Comparison of ENCODE assay signal across 8 cellular contexts in genomic region chr2:100588071-100588786, GRCh38. TPM values are rescaled to one million over a fixed set of nuclear protein-coding genes. Genes with fewer than 3 reads are reported as not detected.
DNase-seq lines count a peak whose midpoint lies in the region; ATAC-seq and TF ChIP-seq lines count a peak whose summit lies in the region.

No MANE protein-coding gene starts in this region.

- no peak overlapping the region for H4K91ac ChIP-seq in H9 (ENCODE audit: insufficient read length, low read depth, low read length)

- H3K27me3 ChIP-seq in HCT116 (ENCODE audit: insufficient read depth, low read length) = no peaks in the 10 kb centered on the region
- H3K27me3 ChIP-seq in H9 (ENCODE audit: insufficient read depth, low read length) = no peaks in the 10 kb centered on the region
- H3K27me3 ChIP-seq in esophagus muscularis mucosa = no peaks in the 10 kb centered on the region

- CTCF ChIA-PET in HCT116 (lab: Charles Lee) = no interaction called here

- no peak for TF ChIP-seq EP300 in esophagus muscularis mucosa (IDR thresholded peaks at IDR 0.05)

- H2BK15ac ChIP-seq in H9 (ENCODE audit: low read depth, low read length) = no peak overlapping the region

- H3K9me3 Mint-ChIP-seq in H9 = peaks cover 0 to 3% of the 10 kb centered on the region in 2 experiments; a peak in 2 of 5 replicates

- no peaks in the 10 kb centered on the region for H3K4me1 Mint-ChIP-seq in H9

- H3K9ac ChIP-seq in HCT116 (ENCODE audit: low read length) (no peak overlapping the region), H9 (ENCODE audit: extremely low read depth, insufficient read length, low read length) (no peak overlapping the region)

- H3K4me2 ChIP-seq in HCT116 (ENCODE audit: low read length) (no peak overlapping the region), H9 (ENCODE audit: insufficient read depth, insufficient read length, low read length) (no peak overlapping the region)

- TF ChIP-seq CTCF in HCT116 (IDR thresholded peaks at IDR 0.05 in 2 of 3, conservative IDR thresholded peaks at IDR 0.05 in 1 of 3; ENCODE audit: borderline replicate concordance in 1 of 3, insufficient read depth in 1 of 3, low read depth in 2 of 3, low read length in 2 of 3) (no peak), fibroblast of villous mesenchyme (IDR thresholded peaks at IDR 0.05; ENCODE audit: insufficient read depth, low read depth, low read length) (no peak), H9 (conservative IDR thresholded peaks at IDR 0.05) (no peak), esophagus muscularis mucosa (IDR thresholded peaks at IDR 0.05) (no peak)

- no peak overlapping the region for H2BK20ac ChIP-seq in H9 (ENCODE audit: low read depth, low read length, poor library complexity, severe bottlenecking)

- no peak for TF ChIP-seq POLR2A in HCT116 (IDR thresholded peaks at IDR 0.05; ENCODE audit: borderline replicate concordance, extremely low read depth, insufficient read depth, insufficient read length)
- no peak for TF ChIP-seq POLR2A in esophagus muscularis mucosa (IDR thresholded peaks at IDR 0.05; ENCODE audit: low read depth)

- no peak overlapping the region for H2BK12ac ChIP-seq in H9 (ENCODE audit: insufficient read length, low read depth, low read length)

- no peak overlapping the region for H4K5ac ChIP-seq in H9 (ENCODE audit: insufficient read length, low read depth, low read length)

- H2BK5ac ChIP-seq in H9 (ENCODE audit: insufficient read length, low read length) = no peak overlapping the region

- no peaks in the 10 kb centered on the region for H3K23me2 ChIP-seq in H9 (ENCODE audit: insufficient read length, low read depth, low read length, poor library complexity, severe bottlenecking)

- H2AFZ ChIP-seq in HCT116 (ENCODE audit: low read depth, low read length, poor library complexity, severe bottlenecking) = no peak overlapping the region
- H2AFZ ChIP-seq in H9 (ENCODE audit: low read length) = no peak overlapping the region

- RAD21 ChIA-PET in HCT116 (lab: Charles Lee; ENCODE audit: low non-redundant PET in 1 of 2, low total read pairs in 2 of 2, uncharacterized antibody in 2 of 2, unreplicated experiment in 2 of 2) = no interaction called here

- H3K36me3 ChIP-seq in HCT116 (ENCODE audit: control insufficient read depth in 1 of 2, insufficient read depth in 2 of 2, low read length in 2 of 2) (no peaks in the 10 kb centered on the region), esophagus muscularis mucosa (no peaks in the 10 kb centered on the region)

- peaks cover 11% of the 10 kb centered on the region for H3K27me3 Mint-ChIP-seq in H9 (ENCODE audit: low read depth)

- DNase-seq in Daoy (ENCODE audit: low read depth) = peak; percentile 49
- DNase-seq in HCT116 (ENCODE audit: low read depth, low spot score) = no peak
- DNase-seq in SW480 (ENCODE audit: low spot score) = peak; percentile 62
- peak; percentile 90 for DNase-seq in fibroblast of villous mesenchyme (ENCODE audit: low read depth)
- no peak for DNase-seq in OCI-M2 (lab: John Stamatoyannopoulos, UW; ENCODE audit: unreplicated experiment)
- no peak for DNase-seq in H9
- no peak for DNase-seq in NK-92 (lab: John Stamatoyannopoulos, UW; ENCODE audit: unreplicated experiment)
- DNase-seq in esophagus muscularis mucosa (ENCODE audit: extremely low spot score) = no peak

- H4K20me1 ChIP-seq in HCT116 (ENCODE audit: insufficient read depth) (no peaks in the 10 kb centered on the region), H9 (ENCODE audit: control insufficient read depth, insufficient read depth, insufficient read length) (no peaks in the 10 kb centered on the region)

- no peak overlapping the region for H3T11ph ChIP-seq in H9 (ENCODE audit: low read length)

- H3K9me3 ChIP-seq in HCT116 (ENCODE audit: control insufficient read depth in 1 of 2, insufficient read depth in 1 of 2, low read depth in 1 of 2, low read length in 2 of 2) = no peaks in the 10 kb centered on the region
- no peaks in the 10 kb centered on the region for H3K9me3 ChIP-seq in H9 (ENCODE audit: control insufficient read depth, low read depth, low read length)
- H3K9me3 ChIP-seq in esophagus muscularis mucosa = no peaks in the 10 kb centered on the region

- no peak overlapping the region for H3K23ac ChIP-seq in H9 (ENCODE audit: insufficient read length, low read depth, low read length)

- intact Hi-C loops in HCT116 (cut with micrococcal nuclease) (no loop called here), esophagus muscularis mucosa (cut with DNase I) (no loop called here)

- H2AK5ac ChIP-seq in H9 (ENCODE audit: insufficient read length, low read length) = no peak overlapping the region

- no peak for TF ChIP-seq RAD21 in HCT116 (IDR thresholded peaks at IDR 0.05; ENCODE audit: low read depth)

- H2BK120ac ChIP-seq in H9 (ENCODE audit: low read depth, low read length, poor library complexity, severe bottlenecking) = no peak overlapping the region

- H4K8ac ChIP-seq in H9 (replicated peaks; ENCODE audit: insufficient read length, low read depth, low read length) = no peak overlapping the region

- H3K18ac ChIP-seq in H9 (ENCODE audit: insufficient read length, low read depth, low read length) = no peak overlapping the region

- POLR2A ChIA-PET in HCT116 (lab: Charles Lee) = no interaction called here

- no peak overlapping the region for H3K14ac ChIP-seq in H9 (ENCODE audit: insufficient read depth, low read length)

- no peak overlapping the region for H3K4ac ChIP-seq in H9 (ENCODE audit: low read depth, low read length)

- H3K4me3 Mint-ChIP-seq in H9 = no peak overlapping the region

- no peaks in the 10 kb centered on the region for H3K79me1 ChIP-seq in H9 (ENCODE audit: insufficient read depth, low read depth, low read length, poor library complexity, severe bottlenecking)

- H3K9me2 ChIP-seq in HCT116 (ENCODE audit: insufficient read depth) = no peaks in the 10 kb centered on the region

- H3K4me3 ChIP-seq in HCT116 (replicated peaks in 1 of 2; ENCODE audit: low read depth in 1 of 2, low read length in 2 of 2) (no peak overlapping the region), fibroblast of villous mesenchyme (ENCODE audit: low read depth, low read length) (no peak overlapping the region), esophagus muscularis mucosa (no peak overlapping the region)

- no TSS peak for BruUV-seq in HCT116 (replicated peaks; lab: Mats Ljungman, UMichigan)

- H3K79me2 ChIP-seq in HCT116 (ENCODE audit: insufficient read depth, low read length) (no peaks in the 10 kb centered on the region), H9 (ENCODE audit: insufficient read depth, low read length) (no peaks in the 10 kb centered on the region)

- H3K4me1 ChIP-seq in HCT116 (ENCODE audit: control insufficient read depth in 1 of 2, insufficient read depth in 2 of 2, low read length in 2 of 2) (peaks cover 5% of the 10 kb centered on the region in 2 experiments; a peak in 2 of 4 replicates), H9 (ENCODE audit: insufficient read depth, low read length) (no peaks in the 10 kb centered on the region), esophagus muscularis mucosa (no peaks in the 10 kb centered on the region)

- no peak for ATAC-seq in HCT116

- H3K27ac ChIP-seq in HCT116 (ENCODE audit: low read depth, low read length) = no peak overlapping the region
- H3K27ac ChIP-seq in H9 (ENCODE audit: insufficient read length, low read depth, low read length) = no peak overlapping the region
- no peak overlapping the region for H3K27ac ChIP-seq in esophagus muscularis mucosa (replicated peaks in 1 of 4)

- no peaks in the 10 kb centered on the region for H3K36me3 Mint-ChIP-seq in H9 (ENCODE audit: insufficient read depth in 1 of 3, low read depth in 3 of 3)

- no CpG with 5 or more reads among the region's 7 CpGs for WGBS in H9 (ENCODE audit: extremely low coverage, insufficient read length, low lambda C conversion rate)
- WGBS in esophagus muscularis mucosa = 85% methylated on average over 7 of the region's 7 CpGs

- no peak overlapping the region for H3K56ac ChIP-seq in H9 (ENCODE audit: insufficient read length, low read depth, low read length)

- H3K27ac Mint-ChIP-seq in H9 = no peak overlapping the region

TF ChIP-seq in HCT116, 20 proteins besides CTCF, POLR2A, EP300 and RAD21:
- no peak for TF ChIP-seq ZNF274 (IDR thresholded peaks at IDR 0.05; ENCODE audit: low read depth, low read length)
- TF ChIP-seq FOSL1 (IDR thresholded peaks at IDR 0.05; ENCODE audit: low read depth) = peak; percentile 40; the same call in 1 of the 2 replicates
- TF ChIP-seq JUND (IDR thresholded peaks at IDR 0.05) = 0 out of 2 replicates have a peak, but pooled peaks have one; percentile 23

RNA-seq across cellular contexts. Expression of gene PDCL3, which starts 25.4 kb away (rescaled TPM):
- 43.8 and 45.3 TPM in 2 replicates for total RNA-seq in Daoy (2014; rRNA removed; shearing (Covaris generic))
- total RNA-seq in HCT116 (2021; ENCODE audit: unreplicated experiment) (26.3 TPM), fibroblast of villous mesenchyme (17.1 and 25.5 TPM in 2 replicates), H9 (2021) (39.4 and 43.3 TPM in 2 replicates), esophagus muscularis mucosa (10 to 100 TPM; 46.3 to 82.6 (median 61.3) TPM)
- 18.3 and 24.8 TPM in 2 replicates for polyA plus RNA-seq in HCT116 (2012)

Comparison
In these comparisons a context has a peak if more than half of its experiments do, and no peak if none do; other contexts are left out.
1. DNase-seq: peak in Daoy (single experiment), SW480 (single experiment) and fibroblast of villous mesenchyme (single experiment); none in HCT116 (single experiment), OCI-M2 (single experiment), H9 (single experiment), NK-92 (single experiment) and esophagus muscularis mucosa (single experiment).